ENCODE assay signal across 1 cellular context in the genomic region with DNA sequence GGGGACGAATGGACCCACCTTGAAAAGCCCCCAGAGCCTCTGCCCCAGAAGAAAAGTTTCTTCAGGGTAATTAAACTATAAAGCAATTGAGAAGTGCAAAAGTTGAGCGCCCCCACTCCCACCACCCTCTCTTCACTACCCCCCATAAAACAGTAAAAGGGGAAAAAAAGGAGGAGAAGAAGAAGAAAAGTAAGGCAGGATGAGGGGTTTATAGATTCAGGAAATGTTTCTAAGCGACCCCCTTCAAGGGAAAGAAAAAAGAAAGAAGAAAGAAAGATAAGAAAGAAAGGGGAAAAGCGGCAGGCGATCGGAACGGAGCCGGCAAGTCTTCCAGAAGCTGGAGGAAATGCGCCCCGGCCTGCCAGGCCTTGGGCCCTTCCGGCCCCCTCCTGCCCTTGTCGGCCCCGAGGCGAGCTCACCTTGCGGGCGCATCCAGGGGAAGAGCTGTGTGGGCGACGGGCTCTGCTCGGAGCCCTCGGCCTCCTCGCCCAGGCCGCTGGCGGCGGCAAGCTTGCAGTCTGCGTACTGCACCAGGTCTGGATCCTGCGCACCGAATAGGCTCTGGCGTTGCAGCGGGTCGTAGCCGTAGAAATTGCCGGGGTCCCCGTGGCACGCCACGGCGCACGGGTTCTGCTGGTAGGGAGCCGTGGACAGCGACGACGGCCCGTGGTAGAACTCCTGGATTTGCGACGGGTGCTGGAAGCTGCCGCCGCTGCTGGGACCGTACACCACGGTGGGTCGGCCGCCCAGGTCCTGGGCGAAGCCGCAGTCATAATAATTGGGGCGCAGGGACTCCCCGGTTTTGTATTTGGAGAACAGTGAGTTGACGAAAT.
TF ChIP-seq lines count a peak whose summit lies in the region.

No MANE protein-coding gene starts in this region.

TF ChIP-seq in WTC11, 78 proteins besides CTCF, POLR2A, EP300 and RAD21:
- TF ChIP-seq IRF2 (CRISPR knock-in tag; IDR thresholded peaks at IDR 0.05; ENCODE audit: borderline replicate concordance, low read depth), result no peak
- no peak for TF ChIP-seq SOX15 (CRISPR knock-in tag; IDR thresholded peaks at IDR 0.05)
- no peak for TF ChIP-seq MYBL2 (CRISPR knock-in tag; IDR thresholded peaks at IDR 0.05)
